Comparison of ENCODE assay signal across 8 cellular contexts in the genomic region with DNA sequence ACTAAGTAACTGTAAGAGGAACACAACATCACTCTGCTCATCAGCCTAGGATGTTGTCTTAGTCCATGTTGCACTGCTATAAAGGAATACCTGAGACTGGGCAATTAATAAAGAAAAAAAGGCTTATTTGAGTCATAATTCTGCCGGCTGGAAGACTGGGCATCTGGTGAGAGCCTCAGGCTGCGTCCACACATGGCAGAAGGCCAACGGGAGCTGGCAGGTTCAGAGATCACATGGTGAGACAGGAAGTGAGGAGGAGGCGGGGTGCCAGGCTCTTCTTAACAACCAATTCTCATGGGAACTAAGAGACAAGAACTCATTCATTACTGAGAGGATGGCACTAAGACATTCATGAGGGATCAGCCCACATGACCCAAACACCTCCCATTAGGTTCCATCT. TPM values are rescaled to one million over a fixed set of nuclear protein-coding genes. Genes with fewer than 3 reads are reported as not detected.
DNase-seq lines count a peak whose midpoint lies in the region; ATAC-seq, FAIRE-seq and TF ChIP-seq lines count a peak whose summit lies in the region.

No MANE protein-coding gene starts in this region.

- peaks cover 7 to 67% (median 17%) of the 10 kb centered on the region in 3 donors for H3K36me3 ChIP-seq in pancreas

- H3K4me3 ChIP-seq in epithelial cell of esophagus (ENCODE audit: low read length) (no peak overlapping the region), pancreas (no peak overlapping the region)

- H3K27ac ChIP-seq in pancreas, result no peak overlapping the region

- ATAC-seq in pancreas (peak; percentile 79 to 97 (median 93)), HG03521 (IDR thresholded peaks at IDR 0.05; ENCODE audit: unreplicated experiment) (no peak), GM18868 (IDR thresholded peaks at IDR 0.05; ENCODE audit: unreplicated experiment) (no peak)

- no peak for TF ChIP-seq CTCF in epithelial cell of esophagus (IDR thresholded peaks at IDR 0.05; ENCODE audit: insufficient read depth, low read depth, low read length, missing control alignments)
- no peak for TF ChIP-seq CTCF in pancreas (IDR thresholded peaks at IDR 0.05)

- DNase-seq in DMS79 (lab: John Stamatoyannopoulos, UW) (peak; percentile 41), NCI-H446 (lab: John Stamatoyannopoulos, UW) (peak; percentile 3 to 76), epithelial cell of esophagus (ENCODE audit: low read depth) (peak; percentile 87), pancreas (peak; percentile 76 to 93 (median 86)), GF-D8 (lab: John Stamatoyannopoulos, UW) (no peak)
- DNase-seq in stimulated activated CD4-positive, alpha-beta T cell treated with anti-CD3 and anti-CD28 coated beads, Interleukin-4, amount 100 ng/mL, for 24 hours, result no peak

- peaks cover 0 to 5% (median 0%) of the 10 kb centered on the region in 3 donors for H3K4me1 ChIP-seq in pancreas

- WGBS in pancreas, 2 donors, result 13 to 14% methylated on average over 4 of the region's 4 CpGs

- intact Hi-C loops in pancreas (cut with DNase I), result no loop called here

- no peak for FAIRE-seq in pancreas (lab: Jason Lieb, UNC)

- no peaks in the 10 kb centered on the region for H3K9me3 ChIP-seq in pancreas

- no peaks in the 10 kb centered on the region for H3K27me3 ChIP-seq in pancreas

RNA-seq across cellular contexts. Expression of a gene that starts 46.8 kb away (rescaled TPM):
- total RNA-seq in pancreas, result 10 to 100 TPM in 4 of 6 donors, 1 to 10 TPM in 2; 6.2 to 18.4 (median 10.9) TPM
- polyA plus RNA-seq in pancreas, result 1 to 10 TPM; 4.9 to 8.3 TPM

Comparison
In these comparisons a context has a peak if more than half of its experiments do, and no peak if none do; other contexts are left out.
1. DNase-seq: peak in DMS79 (single experiment), NCI-H446 (2 of 2), epithelial cell of esophagus (single experiment) and pancreas (6 of 6); none in GF-D8 (single experiment) and stimulated activated CD4-positive, alpha-beta T cell treated with anti-CD3 and anti-CD28 coated beads, Interleukin-4, amount 100 ng/mL, for 24 hours (single experiment).
2. ATAC-seq: peak in pancreas (4 of 4); none in HG03521 (single experiment) and GM18868 (single experiment).